In the genomic region with DNA sequence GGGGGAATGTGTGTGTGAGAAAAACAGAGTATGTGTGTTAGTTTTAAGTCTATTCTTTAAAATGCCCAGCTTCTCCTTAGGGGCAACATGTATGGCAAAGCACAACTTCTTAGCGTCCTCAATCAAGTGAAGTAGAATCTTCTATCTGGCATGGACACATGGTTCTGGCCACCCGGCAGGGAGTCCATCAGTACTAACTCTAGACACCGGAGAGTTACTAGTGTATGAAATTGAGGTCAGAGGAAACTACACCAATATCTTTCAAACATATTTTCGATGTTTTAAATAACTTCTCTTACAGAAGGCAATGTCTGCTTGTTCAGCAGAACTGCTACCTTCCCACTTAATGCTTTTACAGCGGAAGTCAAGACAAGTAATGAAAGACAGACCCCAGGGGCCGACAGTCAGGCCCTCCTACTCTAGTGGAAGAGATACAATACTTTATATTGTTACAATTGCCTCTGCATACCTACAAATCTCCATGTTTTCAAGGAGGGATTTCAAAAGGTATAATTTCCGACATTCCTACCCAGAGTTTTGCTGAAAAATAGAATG, we compare ENCODE assay signal across 11 cellular contexts.
DNase-seq lines count a peak whose midpoint lies in the region; ATAC-seq and TF ChIP-seq lines count a peak whose summit lies in the region.
"Had no signal": no experiment of that assay in that cellular context is flagged by ENCODE, and none has a peak within 500 bp of the region (broad histone marks: within the 10 kb centered on the region; RNA-seq: fewer than 3 reads in every experiment).

No MANE protein-coding gene starts in this region.

- peaks cover 74 to 93% (median 92%) of the 10 kb centered on the region in 3 donors for H3K4me1 Mint-ChIP-seq in CD8-positive, alpha-beta memory T cell

- peaks cover 84% of the 10 kb centered on the region for H3K4me1 ChIP-seq in CD8-positive, alpha-beta memory T cell (ENCODE audit: insufficient read depth, low read length)
- H3K4me1 ChIP-seq in esophagus (ENCODE audit: control insufficient read depth in 2 of 2, insufficient read depth in 2 of 2, low read length in 1 of 2): peaks cover 0 to 15% of the 10 kb centered on the region in 2 donors
- H3K4me1 ChIP-seq in prostate gland (replicated peaks): peaks cover 55% of the 10 kb centered on the region

- H3K9me3 Mint-ChIP-seq in CD8-positive, alpha-beta memory T cell: no peaks in the 10 kb centered on the region
- H3K9me3 Mint-ChIP-seq: central memory CD8-positive, alpha-beta T cell; natural killer cell treated with Interleukin-12 subunit alpha and Interleukin-12 subunit beta and Interleukin-15 and Interleukin-18, amount 100 ng/mL, for 72 hours had no signal

- H3K4me3 Mint-ChIP-seq in CD8-positive, alpha-beta memory T cell: peak overlapping the region in 3 of 7 donors; percentile 9 to 18 (median 10)

- no peak for DNase-seq in CD8-positive, alpha-beta memory T cell
- DNase-seq in prostate gland (ENCODE audit: low spot score): no peak
- no peak for DNase-seq in SHP77 treated with DMSO at 0.1 percent for 48 hours (lab: John Stamatoyannopoulos, UW)
- DNase-seq in NCI-H1105 treated with DMSO at 0.1 percent for 48 hours (lab: John Stamatoyannopoulos, UW): no peak

- no peak for TF ChIP-seq POLR2A in prostate gland (IDR thresholded peaks at IDR 0.05)

- H3K27ac ChIP-seq in CD8-positive, alpha-beta memory T cell (ENCODE audit: low read depth, low read length): no peak overlapping the region
- peak overlapping the region; percentile 72 to 94 for H3K27ac ChIP-seq in esophagus (ENCODE audit: low read depth in 2 of 2, low read length in 1 of 2)
- peak overlapping the region; percentile 69 to 73 for H3K27ac ChIP-seq in prostate gland

- intact Hi-C loops in prostate gland (cut with DNase I): no loop called here

- no peak for TF ChIP-seq CTCF in prostate gland (IDR thresholded peaks at IDR 0.05)

- no peak overlapping the region for H3K4me3 ChIP-seq in CD8-positive, alpha-beta memory T cell (ENCODE audit: low read length)
- H3K4me3 ChIP-seq in esophagus (ENCODE audit: low read depth in 1 of 2, low read length in 2 of 2) (no peak overlapping the region), prostate gland (no peak overlapping the region)
- H3K4me3 ChIP-seq: K562 had no signal

- H3K27me3 ChIP-seq in CD8-positive, alpha-beta memory T cell (ENCODE audit: insufficient read depth, low read length, poor library complexity, severe bottlenecking): no peaks in the 10 kb centered on the region
- H3K27me3 ChIP-seq in esophagus (ENCODE audit: control insufficient read depth in 1 of 2, insufficient read depth in 2 of 2, low read length in 2 of 2): no peaks in the 10 kb centered on the region
- H3K27me3 ChIP-seq in prostate gland (replicated peaks; ENCODE audit: insufficient read depth): no peaks in the 10 kb centered on the region

- ATAC-seq in SK-N-SH treated with all-trans-retinoic acid at 6 μM for 48 hours (peak; percentile 10), HG02678 (IDR thresholded peaks at IDR 0.05; ENCODE audit: unreplicated experiment) (no peak), GM18519 (IDR thresholded peaks at IDR 0.05; ENCODE audit: low FRiP score, unreplicated experiment) (no peak)
- ATAC-seq: K562; natural killer cell treated with Interleukin-12 subunit alpha and Interleukin-12 subunit beta and Interleukin-15 and Interleukin-18, amount 100 ng/mL, for 72 hours had no signal

- H3K36me3 ChIP-seq in CD8-positive, alpha-beta memory T cell (ENCODE audit: insufficient read depth, low read length): no peaks in the 10 kb centered on the region
- H3K36me3 ChIP-seq in esophagus (ENCODE audit: control insufficient read depth in 2 of 2, insufficient read depth in 2 of 2, low read length in 1 of 2) (peaks cover 0 to 2% of the 10 kb centered on the region in 2 donors), prostate gland (no peaks in the 10 kb centered on the region)

- peaks cover 0 to 37% (median 1%) of the 10 kb centered on the region in 3 donors for H3K36me3 Mint-ChIP-seq in CD8-positive, alpha-beta memory T cell

- POLR2A ChIA-PET in CD8-positive, alpha-beta memory T cell (lab: Charles Lee): interaction anchor here (0.8 kb wide), 1 partner anchor 197 kb away, joined by 3 read pairs; no protein-coding TSS in a partner anchor

- H3K27ac Mint-ChIP-seq in CD8-positive, alpha-beta memory T cell: peak overlapping the region in 6 of 8 donors; percentile 1 to 87 (median 46)
- H3K27ac Mint-ChIP-seq: natural killer cell treated with Interleukin-12 subunit alpha and Interleukin-12 subunit beta and Interleukin-15 and Interleukin-18, amount 100 ng/mL, for 72 hours had no signal

- no peaks in the 10 kb centered on the region for H3K9me3 ChIP-seq in CD8-positive, alpha-beta memory T cell (ENCODE audit: low read length)
- H3K9me3 ChIP-seq in esophagus (ENCODE audit: control insufficient read depth in 2 of 2, insufficient read depth in 1 of 2, low read depth in 1 of 2, low read length in 1 of 2): no peaks in the 10 kb centered on the region
- no peaks in the 10 kb centered on the region for H3K9me3 ChIP-seq in prostate gland

- CTCF ChIA-PET in CD8-positive, alpha-beta memory T cell (lab: Charles Lee): no interaction called here

- no peaks in the 10 kb centered on the region for H3K27me3 Mint-ChIP-seq in CD8-positive, alpha-beta memory T cell
- H3K27me3 Mint-ChIP-seq: central memory CD8-positive, alpha-beta T cell had no signal

- WGBS in esophagus, 2 donors: 53 to 62% methylated on average over 7 of the region's 7 CpGs
- WGBS in prostate gland: 52% methylated on average over 7 of the region's 7 CpGs

TF ChIP-seq in SK-N-SH treated with all-trans-retinoic acid at 6 μM for 48 hours, 23 proteins besides CTCF, POLR2A, EP300 and RAD21 (continues in another document):
- no peak for TF ChIP-seq OSR1 (CRISPR knock-in tag; IDR thresholded peaks at IDR 0.05)
- no peak for TF ChIP-seq GLIS3 (CRISPR knock-in tag; IDR thresholded peaks at IDR 0.05)
- no peak for TF ChIP-seq RARB (CRISPR knock-in tag; IDR thresholded peaks at IDR 0.05)
- no peak for TF ChIP-seq ZFP30 (CRISPR knock-in tag; IDR thresholded peaks at IDR 0.05)
- TF ChIP-seq, protein P1, sequence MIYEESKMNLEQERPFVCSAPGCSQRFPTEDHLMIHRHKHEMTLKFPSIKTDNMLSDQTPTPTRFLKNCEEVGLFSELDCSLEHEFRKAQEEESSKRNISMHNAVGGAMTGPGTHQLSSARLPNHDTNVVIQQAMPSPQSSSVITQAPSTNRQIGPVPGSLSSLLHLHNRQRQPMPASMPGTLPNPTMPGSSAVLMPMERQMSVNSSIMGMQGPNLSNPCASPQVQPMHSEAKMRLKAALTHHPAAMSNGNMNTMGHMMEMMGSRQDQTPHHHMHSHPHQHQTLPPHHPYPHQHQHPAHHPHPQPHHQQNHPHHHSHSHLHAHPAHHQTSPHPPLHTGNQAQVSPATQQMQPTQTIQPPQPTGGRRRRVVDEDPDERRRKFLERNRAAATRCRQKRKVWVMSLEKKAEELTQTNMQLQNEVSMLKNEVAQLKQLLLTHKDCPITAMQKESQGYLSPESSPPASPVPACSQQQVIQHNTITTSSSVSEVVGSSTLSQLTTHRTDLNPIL (CRISPR knock-in tag; IDR thresholded peaks at IDR 0.05; ENCODE audit: low read depth): no peak
- TF ChIP-seq ZFP3 (CRISPR knock-in tag; IDR thresholded peaks at IDR 0.05): no peak
- no peak for TF ChIP-seq TOX (CRISPR knock-in tag; IDR thresholded peaks at IDR 0.05; ENCODE audit: borderline replicate concordance)
- TF ChIP-seq, protein P2, sequence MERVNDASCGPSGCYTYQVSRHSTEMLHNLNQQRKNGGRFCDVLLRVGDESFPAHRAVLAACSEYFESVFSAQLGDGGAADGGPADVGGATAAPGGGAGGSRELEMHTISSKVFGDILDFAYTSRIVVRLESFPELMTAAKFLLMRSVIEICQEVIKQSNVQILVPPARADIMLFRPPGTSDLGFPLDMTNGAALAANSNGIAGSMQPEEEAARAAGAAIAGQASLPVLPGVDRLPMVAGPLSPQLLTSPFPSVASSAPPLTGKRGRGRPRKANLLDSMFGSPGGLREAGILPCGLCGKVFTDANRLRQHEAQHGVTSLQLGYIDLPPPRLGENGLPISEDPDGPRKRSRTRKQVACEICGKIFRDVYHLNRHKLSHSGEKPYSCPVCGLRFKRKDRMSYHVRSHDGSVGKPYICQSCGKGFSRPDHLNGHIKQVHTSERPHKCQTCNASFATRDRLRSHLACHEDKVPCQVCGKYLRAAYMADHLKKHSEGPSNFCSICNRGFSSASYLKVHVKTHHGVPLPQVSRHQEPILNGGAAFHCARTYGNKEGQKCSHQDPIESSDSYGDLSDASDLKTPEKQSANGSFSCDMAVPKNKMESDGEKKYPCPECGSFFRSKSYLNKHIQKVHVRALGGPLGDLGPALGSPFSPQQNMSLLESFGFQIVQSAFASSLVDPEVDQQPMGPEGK (CRISPR knock-in tag; IDR thresholded peaks at IDR 0.05; ENCODE audit: borderline replicate concordance): no peak
- TF ChIP-seq ZNF565 (CRISPR knock-in tag; conservative IDR thresholded peaks at IDR 0.05; ENCODE audit: low read depth): no peak
- TF ChIP-seq TSHZ2 (CRISPR knock-in tag; IDR thresholded peaks at IDR 0.05): no peak
- TF ChIP-seq ESRRG (CRISPR knock-in tag; IDR thresholded peaks at IDR 0.05): no peak
- no peak for TF ChIP-seq BACH2 (CRISPR knock-in tag; IDR thresholded peaks at IDR 0.05; ENCODE audit: borderline replicate concordance)
- TF ChIP-seq CSDC2 (CRISPR knock-in tag; IDR thresholded peaks at IDR 0.05): no peak
- no peak for TF ChIP-seq ZNF70 (CRISPR knock-in tag; IDR thresholded peaks at IDR 0.05)
